ENCODE assay signal across 8 cellular contexts in genomic region chr5:121962943-121963342, GRCh38. TPM values are rescaled to one million over a fixed set of nuclear protein-coding genes. Genes with fewer than 3 reads are reported as not detected.
DNase-seq lines count a peak whose midpoint lies in the region; ATAC-seq and TF ChIP-seq lines count a peak whose summit lies in the region.

No MANE protein-coding gene starts in this region.

- H3K36me3 ChIP-seq in OCI-LY3 (replicated peaks; ENCODE audit: low read depth, low read length) (no peaks in the 10 kb centered on the region), prostate gland (no peaks in the 10 kb centered on the region)

- H3K4me3 ChIP-seq in GM12864 (ENCODE audit: low read depth, low read length) = peak overlapping the region; percentile 57
- H3K4me3 ChIP-seq in OCI-LY3 (ENCODE audit: low read length) = peak overlapping the region; percentile 83
- H3K4me3 ChIP-seq in epithelial cell of proximal tubule (ENCODE audit: low read depth, low read length) = peak overlapping the region; percentile 88
- peak overlapping the region; percentile 58 to 74 for H3K4me3 ChIP-seq in prostate gland

- H3K27ac ChIP-seq in OCI-LY3 (ENCODE audit: low read length) (peak overlapping the region; percentile 70; the same call in 1 of the 2 replicates), prostate gland (no peak overlapping the region)

- H3K27me3 ChIP-seq in OCI-LY3 (ENCODE audit: low read depth, low read length) (no peaks in the 10 kb centered on the region), prostate gland (replicated peaks; ENCODE audit: insufficient read depth) (no peaks in the 10 kb centered on the region)

- intact Hi-C loops in prostate gland (cut with DNase I) = loop anchor here (10.0 kb wide), 1 partner anchor 192 kb away; no protein-coding TSS in a partner anchor
- intact Hi-C loops in posterior vena cava (cut with DNase I) = loop anchor here in 1 of 2 donors (10.0 kb wide), 1 partner anchor 112 kb away; the partner anchor contains the start of gene LOX

- DNase-seq in GM12864 (ENCODE audit: low read depth) (no peak), epithelial cell of proximal tubule (ENCODE audit: low read depth) (no peak), prostate gland (ENCODE audit: low spot score) (no peak), posterior vena cava (ENCODE audit: low spot score) (no peak)
- no peak for DNase-seq in activated CD4-positive, alpha-beta T cell treated with anti-CD3 and anti-CD28 coated beads, Interleukin-2, amount 50 U/mL, for 48 hours

- H3K4me2 ChIP-seq in OCI-LY3 (ENCODE audit: low read length) = peak overlapping the region; percentile 94

- TF ChIP-seq CTCF in GM12864 (IDR thresholded peaks at IDR 0.05; ENCODE audit: low read depth, low read length, missing control alignments) = no peak
- no peak for TF ChIP-seq CTCF in OCI-LY3 (IDR thresholded peaks at IDR 0.05; ENCODE audit: low read depth, low read length)
- no peak for TF ChIP-seq CTCF in epithelial cell of proximal tubule (conservative IDR thresholded peaks at IDR 0.05; ENCODE audit: low read depth, low read length)
- TF ChIP-seq CTCF in prostate gland (IDR thresholded peaks at IDR 0.05) = no peak

- ATAC-seq in GM18520 (IDR thresholded peaks at IDR 0.05; ENCODE audit: unreplicated experiment) = no peak
- ATAC-seq in GM21529 (IDR thresholded peaks at IDR 0.05; ENCODE audit: unreplicated experiment) = no peak

- H3K79me2 ChIP-seq in OCI-LY3 (ENCODE audit: low read length) = peaks cover 60% of the 10 kb centered on the region

- peaks cover 5% of the 10 kb centered on the region; the same call in 1 of the 2 replicates for H4K20me1 ChIP-seq in OCI-LY3 (ENCODE audit: insufficient read depth, low read length)

- H3K4me1 ChIP-seq in OCI-LY3 (ENCODE audit: low read length) (peaks cover 9% of the 10 kb centered on the region), prostate gland (replicated peaks) (no peaks in the 10 kb centered on the region)

- no peak for TF ChIP-seq POLR2A in prostate gland (IDR thresholded peaks at IDR 0.05)

- H3K9me3 ChIP-seq in OCI-LY3 (ENCODE audit: insufficient read depth, low read length) (no peaks in the 10 kb centered on the region), prostate gland (no peaks in the 10 kb centered on the region)

- no peak overlapping the region for H2AFZ ChIP-seq in OCI-LY3 (ENCODE audit: low read depth, low read length)

- WGBS in prostate gland = 46% methylated on average over 3 of the region's 3 CpGs

- peak overlapping the region; percentile 78 for H3K9ac ChIP-seq in OCI-LY3 (ENCODE audit: low read length)

RNA-seq across cellular contexts. Expression of gene SRFBP1, which starts 1.2 kb away (rescaled TPM):
- total RNA-seq in epithelial cell of proximal tubule = 12.9 and 18.7 TPM in 2 replicates
- total RNA-seq in prostate gland = 10 to 100 TPM; 11.5 to 12.6 TPM
- 10 to 100 TPM; 11.0 to 13.4 TPM for total RNA-seq in posterior vena cava
